ENCODE assay signal across 19 cellular contexts in genomic region chr1:186864296-186864695, GRCh38. TPM values are rescaled to one million over a fixed set of nuclear protein-coding genes. Genes with fewer than 3 reads are reported as not detected.
DNase-seq lines count a peak whose midpoint lies in the region; ATAC-seq and TF ChIP-seq lines count a peak whose summit lies in the region.
"Had no signal": no experiment of that assay in that cellular context is flagged by ENCODE, and none has a peak within 500 bp of the region (broad histone marks: within the 10 kb centered on the region; RNA-seq: fewer than 3 reads in every experiment).

No MANE protein-coding gene starts in this region.

- H3K4me3 ChIP-seq in astrocyte of the spinal cord (ENCODE audit: low read depth, low read length): no peak overlapping the region
- H3K4me3 ChIP-seq: BLaER1 had no signal

- H3K27me3 Mint-ChIP-seq in activated naive CD4-positive, alpha-beta T cell treated with anti-CD3 and anti-CD28 coated beads, Interleukin-2, amount 10 ng/mL, durations not matched to agents 7 days and 5 days: no peaks in the 10 kb centered on the region

- CTCF ChIA-PET in activated naive CD4-positive, alpha-beta T cell treated with anti-CD3 and anti-CD28 coated beads, Interleukin-2, amount 10 ng/mL, durations not matched to agents 7 days and 5 days (lab: Charles Lee): no interaction called here

- no peaks in the 10 kb centered on the region for H3K9me3 Mint-ChIP-seq in activated naive CD4-positive, alpha-beta T cell treated with anti-CD3 and anti-CD28 coated beads, Interleukin-2, amount 10 ng/mL, durations not matched to agents 7 days and 5 days

- in situ Hi-C loops in astrocyte of the spinal cord (cut with HindIII; ENCODE audit: low sequenced_read_pairs): no loop called here

- H3K36me3 Mint-ChIP-seq in activated naive CD4-positive, alpha-beta T cell treated with anti-CD3 and anti-CD28 coated beads, Interleukin-2, amount 10 ng/mL, durations not matched to agents 7 days and 5 days: no peaks in the 10 kb centered on the region

- no peak for TF ChIP-seq CTCF in astrocyte of the spinal cord (IDR thresholded peaks at IDR 0.05; ENCODE audit: low read depth, low read length)

- no peak for ATAC-seq in GM19452 (IDR thresholded peaks at IDR 0.05; ENCODE audit: unreplicated experiment)
- ATAC-seq: Panc1 had no signal

- DNase-seq in H4 (ENCODE audit: low spot score) (peak; percentile 17), NCI-H1048 (lab: John Stamatoyannopoulos, UW) (peak; percentile 47), astrocyte of the spinal cord (ENCODE audit: low read depth, low spot score) (peak; percentile 56), glomerular visceral epithelial cell (ENCODE audit: extremely low spot score) (peak; percentile 35), NOMO-1 treated with dmso at 0.1 percent for 144 hours (lab: John Stamatoyannopoulos, UW; ENCODE audit: unreplicated experiment) (no peak), retina (no peak)
- DNase-seq in activated naive CD4-positive, alpha-beta T cell treated with anti-CD3 and anti-CD28 coated beads, Interleukin-2, amount 10 ng/mL, durations not matched to agents 7 days and 5 days: no peak
- DNase-seq: GDM1, GOT3, Kasumi-1, NCI-H1092, NCI-H2107, NCI-H226, Right ventricle myocardium superior, SK-N-SH had no signal

- H3K4me1 Mint-ChIP-seq in activated naive CD4-positive, alpha-beta T cell treated with anti-CD3 and anti-CD28 coated beads, Interleukin-2, amount 10 ng/mL, durations not matched to agents 7 days and 5 days: peaks cover 3% of the 10 kb centered on the region

- no peak overlapping the region for H3K4me3 Mint-ChIP-seq in activated naive CD4-positive, alpha-beta T cell treated with anti-CD3 and anti-CD28 coated beads, Interleukin-2, amount 10 ng/mL, durations not matched to agents 7 days and 5 days

- H3K27ac Mint-ChIP-seq in activated naive CD4-positive, alpha-beta T cell treated with anti-CD3 and anti-CD28 coated beads, Interleukin-2, amount 10 ng/mL, durations not matched to agents 7 days and 5 days: no peak overlapping the region

RNA-seq across cellular contexts. Expression of gene PLA2G4A, which starts 35.5 kb away (rescaled TPM):
- total RNA-seq in H4 (2014; rRNA removed; shearing (Covaris generic)): 17.7 and 24.2 TPM in 2 replicates
- total RNA-seq: T-helper 1 cell treated with Interleukin-12 subunit alpha and Interleukin-12 subunit beta and Interleukin-4 antibody, amounts not matched to agents 30 ng/mL and 1 ng/mL, for 36 hours had no signal

Comparison
In these comparisons a context has a peak if more than half of its experiments do, and no peak if none do; other contexts are left out.
1. DNase-seq: peak in H4 (single experiment), NCI-H1048 (single experiment), astrocyte of the spinal cord (single experiment) and glomerular visceral epithelial cell (single experiment); none in activated naive CD4-positive, alpha-beta T cell treated with anti-CD3 and anti-CD28 coated beads, Interleukin-2, amount 10 ng/mL, durations not matched to agents 7 days and 5 days (single experiment), NOMO-1 treated with dmso at 0.1 percent for 144 hours (single experiment) and retina (single experiment).